In the genomic region with DNA sequence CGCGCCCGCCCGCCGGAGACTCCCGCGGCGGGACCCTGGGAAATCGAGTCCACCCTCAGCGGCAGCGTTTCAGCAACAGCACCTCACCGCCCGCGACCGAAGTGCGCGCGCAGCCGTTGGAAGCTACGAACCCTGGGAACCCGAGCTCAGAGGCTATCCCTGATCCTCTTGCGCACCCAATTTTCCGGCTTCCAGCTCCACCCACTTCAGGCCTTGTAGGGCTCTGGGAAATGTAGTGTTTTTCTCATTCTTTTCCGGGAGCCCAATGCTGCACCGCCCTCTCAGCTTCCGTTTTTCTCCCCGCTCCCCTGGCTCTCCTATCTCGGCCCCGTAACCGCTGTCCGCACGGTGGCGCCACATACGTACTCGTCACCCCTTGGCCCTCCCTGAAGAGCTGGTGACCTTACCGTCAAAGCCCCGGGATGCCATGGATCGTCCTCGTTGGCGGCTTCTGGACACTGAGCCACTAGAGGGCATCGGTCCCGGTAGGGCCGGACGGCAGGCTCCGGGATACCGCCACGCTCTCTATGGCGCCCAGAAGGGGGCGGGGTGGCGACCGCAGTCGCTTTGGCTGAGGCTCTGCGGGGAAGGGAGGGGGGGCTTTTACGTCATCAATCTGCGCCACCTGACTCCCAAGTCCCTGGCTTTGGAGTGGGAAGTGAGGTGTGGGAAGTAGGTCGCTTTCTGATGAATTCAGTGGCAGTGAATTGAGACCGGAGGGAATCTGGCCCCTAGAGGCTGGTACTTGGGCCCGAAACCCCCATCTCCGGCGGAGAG, we compare ENCODE assay signal across 8 cellular contexts. TPM values are rescaled to one million over a fixed set of nuclear protein-coding genes. Genes with fewer than 3 reads are reported as not detected.
A peak's percentile ranks its signal among the peaks of the same experiment; 100 is the strongest.
DNase-seq lines count a peak whose midpoint lies in the region; ATAC-seq and TF ChIP-seq lines count a peak whose summit lies in the region.

TSS of gene ODR4 (plus strand) at position 687 of the 777 bp plus-strand sequence. CDS start 3,948 bp downstream, outside the sequence.
TSS of gene TPR (minus strand) at position 102 of the 777 bp plus-strand sequence. CDS start 225 bp downstream, outside the sequence.

- peak; percentile 90 for TF ChIP-seq CTCF in GM10266 (IDR thresholded peaks at IDR 0.05; ENCODE audit: control insufficient read depth, insufficient read depth, low read depth, missing control alignments)
- peak; percentile 81 for TF ChIP-seq CTCF in glutamatergic neuron (IDR thresholded peaks at IDR 0.05; ENCODE audit: partially characterized antibody, unreplicated experiment)
- TF ChIP-seq CTCF in osteocyte (IDR thresholded peaks at IDR 0.05): peak; percentile 91
- TF ChIP-seq CTCF in thyroid gland (IDR thresholded peaks at IDR 0.05): peak; percentile 57 to 98 (median 91)

- H3K27ac ChIP-seq in thyroid gland: peak within 1 kb of the TSS; percentile 95 to 98 (median 98)

- WGBS in thyroid gland, 2 donors: 0% methylated on average over 33 to 41 of the region's 60 CpGs

- ATAC-seq in HG02610 (IDR thresholded peaks at IDR 0.05; ENCODE audit: unreplicated experiment): peak; percentile 87

- H3K27me3 ChIP-seq in thyroid gland: no peaks in the 10 kb centered on the region

- H3K9me3 Mint-ChIP-seq in activated naive CD8-positive, alpha-beta T cell treated with anti-CD3 and anti-CD28 coated beads for 36 hours: no peaks in the 10 kb centered on the region
- H3K9me3 Mint-ChIP-seq in glutamatergic neuron (ENCODE audit: unreplicated experiment) (peaks cover 5% of the 10 kb centered on the region), osteocyte (ENCODE audit: unreplicated experiment) (no peaks in the 10 kb centered on the region)

- no peaks in the 10 kb centered on the region for H3K9me3 ChIP-seq in thyroid gland

- peak within 1 kb of the TSS; percentile 99 for H3K4me3 Mint-ChIP-seq in activated naive CD8-positive, alpha-beta T cell treated with anti-CD3 and anti-CD28 coated beads for 36 hours
- peak within 1 kb of the TSS; percentile 100 for H3K4me3 Mint-ChIP-seq in glutamatergic neuron (ENCODE audit: unreplicated experiment)
- peak within 1 kb of the TSS; percentile 99 for H3K4me3 Mint-ChIP-seq in osteocyte (ENCODE audit: unreplicated experiment)

- peak within 1 kb of the TSS; percentile 99 for H3K27ac Mint-ChIP-seq in activated naive CD8-positive, alpha-beta T cell treated with anti-CD3 and anti-CD28 coated beads for 36 hours
- H3K27ac Mint-ChIP-seq in glutamatergic neuron (ENCODE audit: unreplicated experiment) (peak within 1 kb of the TSS; percentile 99), osteocyte (ENCODE audit: unreplicated experiment) (peak within 1 kb of the TSS; percentile 100)

- DNase-seq in GM10266 (ENCODE audit: extremely low spot score) (peak; percentile 87), NCI-H1092 treated with DMSO at 0.1 percent for 48 hours (lab: John Stamatoyannopoulos, UW) (peak; percentile 100), SKM-1 treated with dmso at 0.1 percent for 144 hours (lab: John Stamatoyannopoulos, UW; ENCODE audit: unreplicated experiment) (peak; percentile 100), glutamatergic neuron (peak; percentile 97), osteocyte (ENCODE audit: extremely low spot score, unreplicated experiment) (peak; percentile 98), thyroid gland (peak; percentile 97 to 98)
- peak; percentile 95 for DNase-seq in activated naive CD8-positive, alpha-beta T cell treated with anti-CD3 and anti-CD28 coated beads for 36 hours

- H3K4me1 ChIP-seq in thyroid gland: peaks cover 14 to 21% of the 10 kb centered on the region in 2 donors

- peaks cover 0 to 6% of the 10 kb centered on the region in 2 donors for H3K36me3 ChIP-seq in thyroid gland

- intact Hi-C loops in thyroid gland (cut with DNase I): loop anchor here (10.0 kb wide), 1 partner anchor 1061 kb away; the partner anchor contains the start of gene IVNS1ABP

- peaks cover 30% of the 10 kb centered on the region for H3K4me1 Mint-ChIP-seq in activated naive CD8-positive, alpha-beta T cell treated with anti-CD3 and anti-CD28 coated beads for 36 hours
- H3K4me1 Mint-ChIP-seq in glutamatergic neuron (ENCODE audit: low read depth, unreplicated experiment) (peaks cover 1% of the 10 kb centered on the region), osteocyte (ENCODE audit: unreplicated experiment) (peaks cover 28% of the 10 kb centered on the region)

- peak within 1 kb of the TSS; percentile 57 to 96 (median 77) for H3K4me3 ChIP-seq in thyroid gland (replicated peaks in 1 of 3)

- H3K36me3 Mint-ChIP-seq in activated naive CD8-positive, alpha-beta T cell treated with anti-CD3 and anti-CD28 coated beads for 36 hours: peaks cover 18% of the 10 kb centered on the region
- H3K36me3 Mint-ChIP-seq in glutamatergic neuron (ENCODE audit: unreplicated experiment) (no peaks in the 10 kb centered on the region), osteocyte (ENCODE audit: unreplicated experiment) (peaks cover 18% of the 10 kb centered on the region)

- peak in 1 of 2 donors; percentile 91 for TF ChIP-seq POLR2A in thyroid gland (IDR thresholded peaks at IDR 0.05)

- H3K27me3 Mint-ChIP-seq in activated naive CD8-positive, alpha-beta T cell treated with anti-CD3 and anti-CD28 coated beads for 36 hours: no peaks in the 10 kb centered on the region
- peaks cover 13% of the 10 kb centered on the region for H3K27me3 Mint-ChIP-seq in glutamatergic neuron (ENCODE audit: unreplicated experiment)
- H3K27me3 Mint-ChIP-seq in osteocyte (ENCODE audit: unreplicated experiment): no peaks in the 10 kb centered on the region

RNA-seq across cellular contexts. Expression of gene ODR4, which starts in this region (rescaled TPM):
- total RNA-seq in activated naive CD8-positive, alpha-beta T cell treated with anti-CD3 and anti-CD28 coated beads for 36 hours: 10 to 100 TPM; 15.9 to 16.0 TPM
- total RNA-seq in glutamatergic neuron (ENCODE audit: unreplicated experiment) (20.6 TPM), osteocyte (17.0 and 19.5 TPM in 2 replicates), thyroid gland (10 to 100 TPM; 25.1 to 35.4 (median 29.9) TPM)

RNA-seq across cellular contexts. Expression of gene TPR, which starts in this region (rescaled TPM):
- total RNA-seq in activated naive CD8-positive, alpha-beta T cell treated with anti-CD3 and anti-CD28 coated beads for 36 hours: 100 to 1,000 TPM; 116 to 120 TPM
- total RNA-seq in glutamatergic neuron (ENCODE audit: unreplicated experiment) (112 TPM), osteocyte (103 and 116 TPM in 2 replicates), thyroid gland (100 to 1,000 TPM in 3 of 4 donors, 10 to 100 TPM in 1; 90.4 to 108 (median 104) TPM)

Comparison
In these comparisons a context has a peak if more than half of its experiments do, and no peak if none do; other contexts are left out.
1. Peak in every context shown above with its lines: DNase-seq, ATAC-seq, H3K4me3 ChIP-seq and H3K27ac ChIP-seq.